ENCODE assay signal across 7 cellular contexts in genomic region chr1:115545791-115546733, GRCh38.
DNase-seq lines count a peak whose midpoint lies in the region; ATAC-seq and TF ChIP-seq lines count a peak whose summit lies in the region.

No MANE protein-coding gene starts in this region.

- H3K27me3 ChIP-seq in DOHH2 (ENCODE audit: control insufficient read depth, low read length) (no peaks in the 10 kb centered on the region; the same call in 1 of the 2 replicates), HL-60 (ENCODE audit: insufficient read depth, poor library complexity, severe bottlenecking) (peaks cover 5% of the 10 kb centered on the region), testis (no peaks in the 10 kb centered on the region)

- no peak overlapping the region for H3K4me3 Mint-ChIP-seq in natural killer cell treated with Interleukin-12 subunit alpha and Interleukin-12 subunit beta and Interleukin-15 and Interleukin-18, amount 100 ng/mL, for 72 hours

- no peak overlapping the region for H3K27ac ChIP-seq in DOHH2 (ENCODE audit: low read depth, low read length)
- no peak overlapping the region for H3K27ac ChIP-seq in HL-60 (replicated peaks)
- H3K27ac ChIP-seq in testis, result no peak overlapping the region

- no peak overlapping the region for H3K4me3 ChIP-seq in DOHH2 (ENCODE audit: low read length)
- no peak overlapping the region for H3K4me3 ChIP-seq in HL-60 (replicated peaks; ENCODE audit: insufficient read depth, low read length)
- no peak overlapping the region for H3K4me3 ChIP-seq in testis

- H3K36me3 Mint-ChIP-seq in natural killer cell treated with Interleukin-12 subunit alpha and Interleukin-12 subunit beta and Interleukin-15 and Interleukin-18, amount 100 ng/mL, for 72 hours, result no peaks in the 10 kb centered on the region

- H3F3A ChIP-seq in DOHH2 (ENCODE audit: control insufficient read depth, insufficient read depth), result no peaks in the 10 kb centered on the region

- 63 to 82% methylated on average over 9 of the region's 9 CpGs for WGBS in testis, 2 donors

- H3K9me3 Mint-ChIP-seq in natural killer cell treated with Interleukin-12 subunit alpha and Interleukin-12 subunit beta and Interleukin-15 and Interleukin-18, amount 100 ng/mL, for 72 hours, result no peaks in the 10 kb centered on the region

- TF ChIP-seq CTCF in DOHH2 (IDR thresholded peaks at IDR 0.05; ENCODE audit: low read depth, low read length, poor library complexity, severe bottlenecking), result peak; percentile 11
- TF ChIP-seq CTCF in HL-60 (IDR thresholded peaks at IDR 0.05; ENCODE audit: insufficient read depth, low read length), result peak; percentile 12
- TF ChIP-seq CTCF in testis (IDR thresholded peaks at IDR 0.05), result no peak

- peak in 1 of 2 experiments; percentile 7 for DNase-seq in HL-60 (ENCODE audit: low read depth in 1 of 2, low spot score in 1 of 2)
- peak; percentile 99 for DNase-seq in amniotic epithelial cell (ENCODE audit: low read depth)
- DNase-seq in iPS DF 19.7 (ENCODE audit: low read depth, low spot score), result peak; percentile 91
- peak; percentile 46 for DNase-seq in testis
- DNase-seq in COR-L47 (lab: John Stamatoyannopoulos, UW), result no peak
- DNase-seq in natural killer cell treated with Interleukin-12 subunit alpha and Interleukin-12 subunit beta and Interleukin-15 and Interleukin-18, amount 100 ng/mL, for 72 hours (ENCODE audit: low spot score), result no peak

- no peaks in the 10 kb centered on the region for H3K79me2 ChIP-seq in DOHH2 (ENCODE audit: control insufficient read depth, low read length)

- H3K9me2 ChIP-seq in DOHH2 (replicated peaks; ENCODE audit: control insufficient read depth, low read length), result no peaks in the 10 kb centered on the region; the same call in 1 of the 2 replicates

- no peaks in the 10 kb centered on the region for H3K4me1 ChIP-seq in DOHH2 (ENCODE audit: control insufficient read depth, low read length)
- no peaks in the 10 kb centered on the region for H3K4me1 ChIP-seq in testis

- ATAC-seq in natural killer cell treated with Interleukin-12 subunit alpha and Interleukin-12 subunit beta and Interleukin-15 and Interleukin-18, amount 100 ng/mL, for 72 hours, result no peak

- intact Hi-C loops in testis (cut with DNase I; ENCODE audit: low total_unique reads), result no loop called here

- no peaks in the 10 kb centered on the region for H4K20me1 ChIP-seq in DOHH2 (ENCODE audit: control insufficient read depth, insufficient read depth, low read depth, low read length)

- TF ChIP-seq POLR2A in testis (IDR thresholded peaks at IDR 0.05), result no peak

- no peaks in the 10 kb centered on the region for H3K36me3 ChIP-seq in DOHH2 (ENCODE audit: control insufficient read depth, low read length)
- no peaks in the 10 kb centered on the region for H3K36me3 ChIP-seq in testis (ENCODE audit: low read depth, missing control alignments)

- peaks cover 16 to 19% of the 10 kb centered on the region in 2 donors for H3K27me3 Mint-ChIP-seq in natural killer cell treated with Interleukin-12 subunit alpha and Interleukin-12 subunit beta and Interleukin-15 and Interleukin-18, amount 100 ng/mL, for 72 hours

- no peak overlapping the region for H3K4me2 ChIP-seq in DOHH2 (ENCODE audit: low read length)

- H3K27ac Mint-ChIP-seq in natural killer cell treated with Interleukin-12 subunit alpha and Interleukin-12 subunit beta and Interleukin-15 and Interleukin-18, amount 100 ng/mL, for 72 hours, result no peak overlapping the region

- no peaks in the 10 kb centered on the region for H3K4me1 Mint-ChIP-seq in natural killer cell treated with Interleukin-12 subunit alpha and Interleukin-12 subunit beta and Interleukin-15 and Interleukin-18, amount 100 ng/mL, for 72 hours (ENCODE audit: low read depth in 2 of 2)

- H3K9me3 ChIP-seq in DOHH2 (ENCODE audit: control insufficient read depth, insufficient read depth, low read length) (no peaks in the 10 kb centered on the region), testis (no peaks in the 10 kb centered on the region)

Comparison
In these comparisons a context has a peak if more than half of its experiments do, and no peak if none do; other contexts are left out.
1. CTCF ChIP-seq: peak in DOHH2 (single experiment) and HL-60 (single experiment); none in testis (0 of 3).
2. DNase-seq: peak in amniotic epithelial cell (single experiment), iPS DF 19.7 (single experiment) and testis (single experiment); none in COR-L47 (single experiment) and natural killer cell treated with Interleukin-12 subunit alpha and Interleukin-12 subunit beta and Interleukin-15 and Interleukin-18, amount 100 ng/mL, for 72 hours (single experiment).